In the genomic region with DNA sequence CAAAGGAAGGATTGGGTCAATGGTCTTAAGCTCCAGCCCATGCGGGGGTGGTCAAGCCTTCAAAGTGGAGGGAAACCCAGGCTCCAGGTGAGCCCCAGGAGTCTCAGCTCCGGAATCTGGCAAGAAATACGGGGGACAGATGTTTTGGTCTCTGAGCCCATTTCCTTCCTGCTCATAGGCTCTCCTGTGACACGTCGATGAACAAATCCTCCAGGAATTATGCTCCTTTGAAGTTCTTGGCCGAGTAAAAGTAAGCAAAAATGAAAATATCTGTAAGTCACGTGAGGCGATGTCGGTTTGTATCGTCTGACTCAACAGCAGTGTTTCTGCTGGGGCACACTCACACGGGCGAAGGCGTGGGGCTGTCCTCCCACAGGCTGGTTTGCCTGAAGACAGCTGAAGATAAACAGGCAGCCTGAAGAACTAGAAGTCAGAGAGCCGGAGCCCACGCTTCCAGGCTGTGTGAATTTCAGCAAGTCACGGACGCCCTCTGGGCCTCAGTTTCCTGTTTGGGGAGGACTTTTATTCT, we compare ENCODE assay signal across 8 cellular contexts. TPM values are rescaled to one million over a fixed set of nuclear protein-coding genes. Genes with fewer than 3 reads are reported as not detected.
DNase-seq lines count a peak whose midpoint lies in the region; ATAC-seq and TF ChIP-seq lines count a peak whose summit lies in the region.

No MANE protein-coding gene starts in this region.

- peak in 1 of 4 donors; percentile 21 for TF ChIP-seq EP300 in sigmoid colon (IDR thresholded peaks at IDR 0.05)

- ATAC-seq in GM21737 (IDR thresholded peaks at IDR 0.05; ENCODE audit: unreplicated experiment): no peak

- in situ Hi-C loops in HAP-1 (cut with MboI; ENCODE audit: low sequenced_read_pairs): loop anchor here (25.0 kb wide), 1 partner anchor 180 kb away; no protein-coding TSS in a partner anchor

- no peak overlapping the region for H3K4me3 ChIP-seq in AG10803 (ENCODE audit: low read length)
- no peak overlapping the region for H3K4me3 ChIP-seq in sigmoid colon
- H3K4me3 ChIP-seq in HAP-1: no peak overlapping the region

- peaks cover 0 to 60% (median 45%) of the 10 kb centered on the region in 4 donors for H3K4me1 ChIP-seq in sigmoid colon
- H3K4me1 ChIP-seq in HAP-1: no peaks in the 10 kb centered on the region

- H3K27me3 ChIP-seq in sigmoid colon: no peaks in the 10 kb centered on the region
- no peaks in the 10 kb centered on the region for H3K27me3 ChIP-seq in HAP-1 (ENCODE audit: low read depth)

- H3K27ac ChIP-seq in sigmoid colon: peak overlapping the region; percentile 24 to 69 (median 45)

- H3K9me3 ChIP-seq in sigmoid colon (no peaks in the 10 kb centered on the region), HAP-1 (no peaks in the 10 kb centered on the region)

- TF ChIP-seq CTCF in AG10803 (conservative IDR thresholded peaks at IDR 0.05; ENCODE audit: low read length): no peak
- TF ChIP-seq CTCF in sigmoid colon (IDR thresholded peaks at IDR 0.05): no peak

- intact Hi-C loops in sigmoid colon (cut with DNase I): no loop called here

- H3K36me3 ChIP-seq in sigmoid colon (no peaks in the 10 kb centered on the region), HAP-1 (replicated peaks) (no peaks in the 10 kb centered on the region)

- no peak for TF ChIP-seq POLR2A in sigmoid colon (IDR thresholded peaks at IDR 0.05)

- WGBS in sigmoid colon, 2 donors: 64 to 85% methylated on average over 17 of the region's 17 CpGs

- peak; percentile 97 for DNase-seq in AG10803 (ENCODE audit: low read depth)
- peak; percentile 72 for DNase-seq in H4 (ENCODE audit: low spot score)
- peak; percentile 37 for DNase-seq in T-helper 9 cell
- peak; percentile 38 for DNase-seq in central memory CD4-positive, alpha-beta T cell
- DNase-seq in sigmoid colon: no peak
- DNase-seq in iPS-NIHi7 (ENCODE audit: extremely low spot score): no peak
- DNase-seq in HAP-1 (ENCODE audit: low spot score in 2 of 2): no peak

RNA-seq across cellular contexts. Expression of a gene that starts 52.6 kb away (rescaled TPM):
- total RNA-seq in H4 (2014; rRNA removed; shearing (Covaris generic)): 7.8 and 8.3 TPM in 2 replicates
- 10 to 100 TPM; 13.3 to 19.7 (median 14.7) TPM for total RNA-seq in sigmoid colon
- polyA plus RNA-seq in sigmoid colon: 10 to 100 TPM; 10.2 to 13.2 (median 11.9) TPM

Comparison
In these comparisons a context has a peak if more than half of its experiments do, and no peak if none do; other contexts are left out.
1. DNase-seq: peak in AG10803 (single experiment), H4 (single experiment), T-helper 9 cell (single experiment) and central memory CD4-positive, alpha-beta T cell (single experiment); none in sigmoid colon (single experiment), iPS-NIHi7 (single experiment) and HAP-1 (0 of 2).